Comparison of ENCODE assay signal across 14 cellular contexts in the genomic region with DNA sequence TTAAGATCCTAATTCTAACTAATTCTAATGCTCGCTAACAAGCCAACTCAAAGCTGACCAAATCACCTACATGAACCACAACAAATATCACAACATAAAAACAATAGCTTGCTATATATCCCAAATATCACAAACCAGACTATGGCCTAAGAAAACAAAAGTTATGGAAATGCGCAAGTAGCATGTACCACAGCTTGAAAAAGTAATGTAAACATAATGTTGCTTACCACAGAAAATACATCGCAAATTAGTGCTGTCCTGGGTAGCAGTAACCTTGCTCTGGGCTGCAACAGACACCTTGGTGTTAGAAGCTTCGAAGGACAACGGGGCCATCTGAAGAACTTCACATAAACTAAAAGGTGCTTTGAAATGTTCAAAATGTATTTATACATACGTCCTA.
DNase-seq lines count a peak whose midpoint lies in the region; ATAC-seq and TF ChIP-seq lines count a peak whose summit lies in the region.
"Had no signal": no experiment of that assay in that cellular context is flagged by ENCODE, and none has a peak within 500 bp of the region (broad histone marks: within the 10 kb centered on the region; RNA-seq: fewer than 3 reads in every experiment).

No MANE protein-coding gene starts in this region.

- H3K36me3 Mint-ChIP-seq in GM23338 (ENCODE audit: low read depth) (no peaks in the 10 kb centered on the region), chondrocyte (ENCODE audit: low read depth) (peaks cover 3% of the 10 kb centered on the region)
- H3K36me3 Mint-ChIP-seq in activated CD4-positive, alpha-beta memory T cell treated with anti-CD3 and anti-CD28 coated beads for 36 hours, result no peaks in the 10 kb centered on the region
- H3K36me3 Mint-ChIP-seq in activated CD4-positive, alpha-beta T cell treated with anti-CD3 and anti-CD28 coated beads, Interleukin-2, amount 10 ng/mL, durations not matched to agents 24 days and 14 days (ENCODE audit: low read depth), result no peaks in the 10 kb centered on the region
- H3K36me3 Mint-ChIP-seq: CD4-positive, alpha-beta memory T cell had no signal

- H3K27me3 Mint-ChIP-seq in GM23338 (ENCODE audit: insufficient read depth, low read depth, poor library complexity) (no peaks in the 10 kb centered on the region), chondrocyte (ENCODE audit: low read depth) (no peaks in the 10 kb centered on the region)
- H3K27me3 Mint-ChIP-seq in activated CD4-positive, alpha-beta memory T cell treated with anti-CD3 and anti-CD28 coated beads for 36 hours, result peaks cover 24% of the 10 kb centered on the region
- H3K27me3 Mint-ChIP-seq in activated CD4-positive, alpha-beta T cell treated with anti-CD3 and anti-CD28 coated beads, Interleukin-2, amount 10 ng/mL, durations not matched to agents 24 days and 14 days, result peaks cover 49% of the 10 kb centered on the region

- CTCF ChIA-PET in activated CD4-positive, alpha-beta memory T cell treated with anti-CD3 and anti-CD28 coated beads for 36 hours (lab: Charles Lee), result interaction anchor here (1.0 kb wide), 1 partner anchor 9 kb away, joined by 3 read pairs; no protein-coding TSS in a partner anchor

- no peak for TF ChIP-seq EP300 in neural cell (conservative IDR thresholded peaks at IDR 0.05; ENCODE audit: poor library complexity, severe bottlenecking)

- H3K27me3 ChIP-seq in GM23338 (ENCODE audit: insufficient read depth) (no peaks in the 10 kb centered on the region), HUES64 (ENCODE audit: insufficient read depth, low read length) (no peaks in the 10 kb centered on the region), neural cell (ENCODE audit: insufficient read depth, low read depth, low read length) (no peaks in the 10 kb centered on the region)
- H3K27me3 ChIP-seq: BE2C had no signal

- peak overlapping the region; percentile 20; the same call in 1 of the 2 replicates for H3K27ac ChIP-seq in GM23338 (ENCODE audit: low read depth)
- H3K27ac ChIP-seq in HUES64 (ENCODE audit: low read depth, low read length), result 0 out of 2 replicates have a peak overlapping the region, but pooled peaks have one; percentile 2
- H3K27ac ChIP-seq in neural cell (ENCODE audit: low read length), result no peak overlapping the region
- H3K27ac ChIP-seq: C4-2B, GM23248 had no signal

- H3K9me3 ChIP-seq in HUES64 (ENCODE audit: insufficient read depth, low read depth, low read length), result no peaks in the 10 kb centered on the region
- no peaks in the 10 kb centered on the region for H3K9me3 ChIP-seq in neural cell (ENCODE audit: low read length)
- H3K9me3 ChIP-seq: BE2C had no signal

- intact Hi-C loops in activated CD4-positive, alpha-beta memory T cell treated with anti-CD3 and anti-CD28 coated beads for 36 hours (cut with micrococcal nuclease), result no loop called here
- intact Hi-C loops in activated CD4-positive, alpha-beta T cell treated with anti-CD3 and anti-CD28 coated beads, Interleukin-2, amount 10 ng/mL, durations not matched to agents 24 days and 14 days (cut with micrococcal nuclease), result no loop called here

- H3K36me3 ChIP-seq in GM23338 (ENCODE audit: insufficient read depth), result peaks cover 5% of the 10 kb centered on the region; the same call in 1 of the 2 replicates
- peaks cover 10% of the 10 kb centered on the region for H3K36me3 ChIP-seq in HUES64 (ENCODE audit: insufficient read depth, low read length)
- no peaks in the 10 kb centered on the region for H3K36me3 ChIP-seq in neural cell (ENCODE audit: insufficient read depth, low read length)
- H3K36me3 ChIP-seq: BE2C had no signal

- peak overlapping the region; percentile 31; the same call in 1 of the 2 replicates for H3K27ac Mint-ChIP-seq in GM23338
- H3K27ac Mint-ChIP-seq in chondrocyte (ENCODE audit: unreplicated experiment), result peak overlapping the region; percentile 60
- no peak overlapping the region for H3K27ac Mint-ChIP-seq in activated CD4-positive, alpha-beta memory T cell treated with anti-CD3 and anti-CD28 coated beads for 36 hours
- H3K27ac Mint-ChIP-seq in activated CD4-positive, alpha-beta T cell treated with anti-CD3 and anti-CD28 coated beads, Interleukin-2, amount 10 ng/mL, durations not matched to agents 24 days and 14 days, result no peak overlapping the region
- H3K27ac Mint-ChIP-seq: CD4-positive, alpha-beta memory T cell had no signal

- H3K9me3 Mint-ChIP-seq in GM23338 (no peaks in the 10 kb centered on the region), chondrocyte (ENCODE audit: low read depth) (no peaks in the 10 kb centered on the region)
- H3K9me3 Mint-ChIP-seq in activated CD4-positive, alpha-beta memory T cell treated with anti-CD3 and anti-CD28 coated beads for 36 hours, result no peaks in the 10 kb centered on the region
- no peaks in the 10 kb centered on the region for H3K9me3 Mint-ChIP-seq in activated CD4-positive, alpha-beta T cell treated with anti-CD3 and anti-CD28 coated beads, Interleukin-2, amount 10 ng/mL, durations not matched to agents 24 days and 14 days
- H3K9me3 Mint-ChIP-seq: CD4-positive, alpha-beta memory T cell had no signal

- H4K20me1 ChIP-seq in GM23338 (replicated peaks; ENCODE audit: insufficient read depth) (peaks cover 28% of the 10 kb centered on the region), neural cell (ENCODE audit: insufficient read depth) (no peaks in the 10 kb centered on the region)

- H3F3A ChIP-seq in GM23338 (replicated peaks; ENCODE audit: low read depth), result no peaks in the 10 kb centered on the region
- H3F3A ChIP-seq in neural cell (ENCODE audit: insufficient read depth, low read length, poor library complexity, severe bottlenecking), result peaks cover 9% of the 10 kb centered on the region

- 91% methylated on average over 6 of the region's 6 CpGs for WGBS in HUES64

- DNase-seq in GM23338 (ENCODE audit: low spot score) (no peak), chondrocyte (ENCODE audit: low spot score) (no peak), NCI-H1092 (lab: John Stamatoyannopoulos, UW) (no peak)
- no peak for DNase-seq in activated CD4-positive, alpha-beta memory T cell treated with anti-CD3 and anti-CD28 coated beads for 36 hours
- DNase-seq in activated CD4-positive, alpha-beta T cell treated with anti-CD3 and anti-CD28 coated beads, Interleukin-2, amount 10 ng/mL, durations not matched to agents 24 days and 14 days, result no peak
- DNase-seq: BE2C; CD4-positive, alpha-beta memory T cell; DND-41; GM23248; HCEC 1CT; KG1 had no signal

- H3K4me1 Mint-ChIP-seq in GM23338 (peaks cover 72% of the 10 kb centered on the region), chondrocyte (ENCODE audit: low read depth) (peaks cover 75% of the 10 kb centered on the region)
- H3K4me1 Mint-ChIP-seq in activated CD4-positive, alpha-beta memory T cell treated with anti-CD3 and anti-CD28 coated beads for 36 hours (ENCODE audit: low read depth), result no peaks in the 10 kb centered on the region
- H3K4me1 Mint-ChIP-seq in activated CD4-positive, alpha-beta T cell treated with anti-CD3 and anti-CD28 coated beads, Interleukin-2, amount 10 ng/mL, durations not matched to agents 24 days and 14 days, result no peaks in the 10 kb centered on the region
- H3K4me1 Mint-ChIP-seq: CD4-positive, alpha-beta memory T cell had no signal

- H3K9ac ChIP-seq in HUES64 (ENCODE audit: low read depth, low read length), result no peak overlapping the region
- H3K9ac ChIP-seq in neural cell (ENCODE audit: low read length), result no peak overlapping the region
- H3K9ac ChIP-seq: GM23248 had no signal

- POLR2A ChIA-PET in activated CD4-positive, alpha-beta memory T cell treated with anti-CD3 and anti-CD28 coated beads for 36 hours (lab: Charles Lee), result no interaction called here

- H3K9me2 ChIP-seq in GM23338 (ENCODE audit: insufficient read depth), result no peaks in the 10 kb centered on the region
- H3K9me2 ChIP-seq in neural cell (ENCODE audit: insufficient read depth, low read length), result no peaks in the 10 kb centered on the region

- peak overlapping the region; percentile 10; the same call in 1 of the 3 replicates for H3K4me3 Mint-ChIP-seq in GM23338
- H3K4me3 Mint-ChIP-seq in chondrocyte (ENCODE audit: unreplicated experiment), result no peak overlapping the region
- no peak overlapping the region for H3K4me3 Mint-ChIP-seq in activated CD4-positive, alpha-beta memory T cell treated with anti-CD3 and anti-CD28 coated beads for 36 hours
- H3K4me3 Mint-ChIP-seq in activated CD4-positive, alpha-beta T cell treated with anti-CD3 and anti-CD28 coated beads, Interleukin-2, amount 10 ng/mL, durations not matched to agents 24 days and 14 days, result no peak overlapping the region
- H3K4me3 Mint-ChIP-seq: CD4-positive, alpha-beta memory T cell had no signal

- H3K79me2 ChIP-seq in GM23338 (replicated peaks; ENCODE audit: insufficient read depth) (peaks cover 100% of the 10 kb centered on the region), neural cell (replicated peaks; ENCODE audit: insufficient read depth, low read length) (peaks cover 81% of the 10 kb centered on the region)

- H2AFZ ChIP-seq in GM23338 (no peak overlapping the region), neural cell (ENCODE audit: low read depth, low read length) (no peak overlapping the region)
- H2AFZ ChIP-seq: GM23248 had no signal

- TF ChIP-seq CTCF in GM23338 (conservative IDR thresholded peaks at IDR 0.05; ENCODE audit: low read depth in 2 of 2) (no peak), chondrocyte (IDR thresholded peaks at IDR 0.05) (no peak), neural cell (IDR thresholded peaks at IDR 0.05; ENCODE audit: poor library complexity, severe bottlenecking) (no peak)

- H3K4me3 ChIP-seq in GM23338 (no peak overlapping the region), HUES64 (ENCODE audit: low read length) (no peak overlapping the region), neural cell (ENCODE audit: low read length) (no peak overlapping the region)
- H3K4me3 ChIP-seq: GM23248 had no signal

- TF ChIP-seq RAD21 in neural cell (conservative IDR thresholded peaks at IDR 0.05), result no peak

- ATAC-seq in GM23338, result no peak

- no peak overlapping the region for H3K4me2 ChIP-seq in GM23338
- peak overlapping the region; percentile 29 for H3K4me2 ChIP-seq in neural cell (ENCODE audit: low read length)

- H3K4me1 ChIP-seq in GM23338 (ENCODE audit: insufficient read depth) (peaks cover 86% of the 10 kb centered on the region), HUES64 (ENCODE audit: insufficient read depth, low read length) (peaks cover 84% of the 10 kb centered on the region)

TF ChIP-seq in GM23338, 12 proteins besides CTCF, POLR2A, EP300 and RAD21 (continues in another document):
- no peak for TF ChIP-seq NANOG (IDR thresholded peaks at IDR 0.05; ENCODE audit: borderline replicate concordance)

TF ChIP-seq in neural cell, 6 proteins besides CTCF, POLR2A, EP300 and RAD21 (continues in another document):
- TF ChIP-seq TAF1 (IDR thresholded peaks at IDR 0.05; ENCODE audit: low read depth), result no peak

Comparison
In these comparisons a context has a peak if more than half of its experiments do, and no peak if none do; other contexts are left out.
1. H3K27ac Mint-ChIP-seq: peak in GM23338 (single experiment) and chondrocyte (single experiment); none in activated CD4-positive, alpha-beta memory T cell treated with anti-CD3 and anti-CD28 coated beads for 36 hours (single experiment) and activated CD4-positive, alpha-beta T cell treated with anti-CD3 and anti-CD28 coated beads, Interleukin-2, amount 10 ng/mL, durations not matched to agents 24 days and 14 days (single experiment).